In genomic region chr3:111978493-111978832, GRCh38 we compare ENCODE assay signal across 8 cellular contexts. TPM values are rescaled to one million over a fixed set of nuclear protein-coding genes. Genes with fewer than 3 reads are reported as not detected.
A peak's percentile ranks its signal among the peaks of the same experiment; 100 is the strongest.
DNase-seq lines count a peak whose midpoint lies in the region; ATAC-seq and TF ChIP-seq lines count a peak whose summit lies in the region.

No MANE protein-coding gene starts in this region.

- H3K9me3 Mint-ChIP-seq in nephron progenitor cell, result no peaks in the 10 kb centered on the region

- H3K27me3 ChIP-seq in BE2C (no peaks in the 10 kb centered on the region; the same call in 1 of the 2 replicates), duodenal mucosa (ENCODE audit: control insufficient read depth in 1 of 2, insufficient read depth in 2 of 2, low read length in 2 of 2) (no peaks in the 10 kb centered on the region)

- H3K9ac ChIP-seq in duodenal mucosa (ENCODE audit: low read depth in 1 of 2, low read length in 2 of 2), result peak overlapping the region; percentile 76 to 80

- no peak for TF ChIP-seq CTCF in BE2C (IDR thresholded peaks at IDR 0.05; ENCODE audit: low read depth, low read length)
- no peak for TF ChIP-seq CTCF in NB4 (IDR thresholded peaks at IDR 0.05; ENCODE audit: low read depth, low read length)
- TF ChIP-seq CTCF in nephron progenitor cell (IDR thresholded peaks at IDR 0.05), result no peak

- H3K4me3 ChIP-seq in BE2C (ENCODE audit: low read depth, low read length), result peak overlapping the region; percentile 86
- H3K4me3 ChIP-seq in NB4 (ENCODE audit: low read depth, low read length), result peak overlapping the region; percentile 80
- peak overlapping the region; percentile 88 to 89 for H3K4me3 ChIP-seq in duodenal mucosa (ENCODE audit: low read depth in 1 of 2, low read length in 2 of 2)

- DNase-seq in BE2C (no peak), NB4 (ENCODE audit: low read depth) (no peak), nephron progenitor cell (no peak), CD1c-positive myeloid dendritic cell (ENCODE audit: extremely low spot score) (no peak), DMS 273 treated with DMSO at 0.1 percent for 48 hours (lab: John Stamatoyannopoulos, UW) (no peak)

- no peak overlapping the region for H3K27ac ChIP-seq in duodenal mucosa (ENCODE audit: low read depth, low read length)

- H3K36me3 ChIP-seq in BE2C (no peaks in the 10 kb centered on the region), duodenal mucosa (ENCODE audit: control insufficient read depth in 1 of 2, insufficient read depth in 2 of 2, low read length in 2 of 2) (no peaks in the 10 kb centered on the region)

- peaks cover 48% of the 10 kb centered on the region for H3K4me1 Mint-ChIP-seq in nephron progenitor cell

- no peaks in the 10 kb centered on the region for H3K27me3 Mint-ChIP-seq in nephron progenitor cell (ENCODE audit: low read depth, poor library complexity)

- H3K4me3 Mint-ChIP-seq in nephron progenitor cell, result peak overlapping the region; percentile 88

- H3K36me3 Mint-ChIP-seq in nephron progenitor cell (ENCODE audit: low read depth), result peaks cover 11% of the 10 kb centered on the region

- H3K27ac Mint-ChIP-seq in nephron progenitor cell, result peak overlapping the region; percentile 49

- TF ChIP-seq POLR2A in NB4 (IDR thresholded peaks at IDR 0.05; ENCODE audit: extremely low read depth, insufficient read length), result no peak

- H3K4me1 ChIP-seq in BE2C (no peaks in the 10 kb centered on the region), duodenal mucosa (ENCODE audit: control insufficient read depth in 1 of 2, insufficient read depth in 2 of 2, low read length in 2 of 2) (peaks cover 11 to 23% of the 10 kb centered on the region in 2 donors)

- H3K9me3 ChIP-seq in BE2C (no peaks in the 10 kb centered on the region), duodenal mucosa (ENCODE audit: control insufficient read depth in 1 of 2, low read length in 2 of 2) (no peaks in the 10 kb centered on the region)

- ATAC-seq in GM18517 (IDR thresholded peaks at IDR 0.05; ENCODE audit: unreplicated experiment), result no peak
- no peak for ATAC-seq in HG03571 (IDR thresholded peaks at IDR 0.05; ENCODE audit: unreplicated experiment)

RNA-seq across cellular contexts. Expression of gene ABHD10, which starts 0.4 kb away (rescaled TPM):
- 61.5 TPM for polyA plus RNA-seq in BE2C (2012; ENCODE audit: insufficient read depth, insufficient read length, low read depth)

RNA-seq across cellular contexts. Expression of gene TAGLN3, which starts 20.3 kb away (rescaled TPM):
- polyA plus RNA-seq in BE2C (2012; ENCODE audit: insufficient read depth, insufficient read length, low read depth), result 96.4 TPM

RNA-seq across cellular contexts. Expression of gene TMPRSS7, which starts 56.1 kb away (rescaled TPM):
- not detected for polyA plus RNA-seq in BE2C (2012; ENCODE audit: insufficient read depth, insufficient read length, low read depth)
